In the genomic region with DNA sequence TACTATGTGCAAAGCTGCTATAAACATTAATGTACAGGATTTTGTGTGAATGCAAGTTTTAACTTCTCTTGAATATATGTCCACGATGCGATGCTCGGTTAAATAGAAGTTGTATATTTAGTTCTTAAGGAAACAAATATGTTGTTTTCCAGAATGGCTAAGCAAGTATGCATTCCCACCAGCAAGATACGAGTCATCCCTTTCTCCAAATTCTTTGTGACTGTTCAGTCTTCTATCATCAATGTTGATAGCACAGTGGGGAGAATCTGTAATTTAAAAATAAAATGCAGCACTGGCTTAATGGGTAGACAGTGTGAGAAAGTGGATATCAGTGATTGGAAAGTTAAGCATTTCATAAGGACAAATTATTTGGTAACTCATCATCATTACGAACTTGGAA, we compare ENCODE assay signal across 20 cellular contexts.
A peak's percentile ranks its signal among the peaks of the same experiment; 100 is the strongest.
DNase-seq lines count a peak whose midpoint lies in the region; ATAC-seq and TF ChIP-seq lines count a peak whose summit lies in the region.
"Had no signal": no experiment of that assay in that cellular context is flagged by ENCODE, and none has a peak within 500 bp of the region (broad histone marks: within the 10 kb centered on the region; RNA-seq: fewer than 3 reads in every experiment).

No MANE protein-coding gene starts in this region.

- no peak overlapping the region for H3K4me3 ChIP-seq in fibroblast of pulmonary artery (replicated peaks; ENCODE audit: low read depth, low read length)
- H3K4me3 ChIP-seq in suprapubic skin: no peak overlapping the region
- H3K4me3 ChIP-seq: BLaER1, GM23248, K562, SK-N-MC had no signal

- no peak for TF ChIP-seq EP300 in suprapubic skin (IDR thresholded peaks at IDR 0.05)

- no peaks in the 10 kb centered on the region for H3K4me1 ChIP-seq in suprapubic skin
- H3K4me1 ChIP-seq: BLaER1 had no signal

- TF ChIP-seq CTCF in fibroblast of pulmonary artery (IDR thresholded peaks at IDR 0.05; ENCODE audit: low read length, missing control alignments) (no peak), suprapubic skin (IDR thresholded peaks at IDR 0.05) (no peak)

- no peaks in the 10 kb centered on the region for H3K27me3 ChIP-seq in suprapubic skin
- H3K27me3 ChIP-seq: BLaER1 had no signal

- H3K36me3 ChIP-seq in suprapubic skin: no peaks in the 10 kb centered on the region
- H3K36me3 ChIP-seq: BLaER1 had no signal

- peak; percentile 5 for DNase-seq in AG08395 (ENCODE audit: low spot score)
- DNase-seq in HCEC 1CT: peak; percentile 60
- DNase-seq in amniotic epithelial cell (ENCODE audit: low read depth): peak; percentile 5
- DNase-seq in fibroblast of pulmonary artery (ENCODE audit: low read depth): peak; percentile 5
- no peak for DNase-seq in Ammon's horn (ENCODE audit: low spot score)
- DNase-seq in dedifferentiated amniotic fluid mesenchymal stem cell (ENCODE audit: extremely low spot score): no peak
- DNase-seq in suprapubic skin (ENCODE audit: low spot score in 2 of 2): no peak
- DNase-seq: 8988T; Calu3; CD4-positive, alpha-beta memory T cell; GM23248; NCI-H1105; NCI-H2081 treated with DMSO at 0.1 percent for 48 hours; NK-92 treated with Interleukin-12 subunit alpha and Interleukin-12 subunit beta, amount 100 ng/mL, for 24 hours; SHP77 had no signal

- H3K9me3 ChIP-seq in suprapubic skin: no peaks in the 10 kb centered on the region
- H3K9me3 ChIP-seq: BLaER1 had no signal

- no peak for ATAC-seq in GM18868 (IDR thresholded peaks at IDR 0.05; ENCODE audit: unreplicated experiment)
- ATAC-seq: HCT116, K562 had no signal

- TF ChIP-seq POLR2A in suprapubic skin (IDR thresholded peaks at IDR 0.05): no peak

- H3K27ac ChIP-seq in suprapubic skin: no peak overlapping the region
- H3K27ac ChIP-seq: BLaER1, GM23248, SK-N-MC had no signal

- 80% methylated on average over 5 of the region's 5 CpGs for WGBS in suprapubic skin

Comparison
In these comparisons a context has a peak if more than half of its experiments do, and no peak if none do; other contexts are left out.
1. DNase-seq: peak in AG08395 (single experiment), HCEC 1CT (single experiment), amniotic epithelial cell (single experiment) and fibroblast of pulmonary artery (single experiment); none in Ammon's horn (single experiment), dedifferentiated amniotic fluid mesenchymal stem cell (single experiment) and suprapubic skin (0 of 2).